ENCODE assay signal across 13 cellular contexts in the genomic region with DNA sequence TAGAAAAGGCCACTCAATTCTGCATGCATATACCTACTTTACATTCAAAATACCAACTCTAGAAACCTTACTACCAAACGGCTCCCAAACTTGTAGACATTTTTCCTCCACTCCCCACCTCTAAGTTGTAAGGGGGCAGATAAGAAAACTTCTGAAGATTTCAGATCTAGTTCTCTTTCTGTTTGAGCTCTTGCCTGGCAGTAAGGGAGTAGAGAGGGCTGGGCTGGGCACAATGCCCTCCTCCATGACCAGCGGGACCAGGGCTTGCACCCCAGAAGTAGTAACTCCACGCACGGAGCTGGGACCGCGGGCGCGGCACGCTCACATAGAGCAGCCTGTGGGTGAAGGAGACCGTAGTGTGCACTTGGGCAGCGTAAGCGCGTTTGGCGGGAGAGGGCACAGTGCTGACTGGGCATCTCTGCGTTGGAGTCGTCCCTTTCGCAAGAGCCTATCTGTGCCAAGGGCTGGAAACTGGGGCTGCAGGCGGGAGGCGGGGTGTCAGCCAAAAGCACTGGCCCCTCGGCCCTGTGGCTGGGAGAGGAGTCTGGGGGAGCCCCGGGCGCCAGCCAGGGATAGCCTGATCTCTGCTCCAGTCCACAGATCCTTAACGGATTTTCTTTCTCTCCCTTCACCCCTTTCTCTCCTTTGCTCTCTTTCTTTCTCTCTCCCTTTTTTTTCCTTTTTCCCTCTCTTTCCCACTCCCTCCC. TPM values are rescaled to one million over a fixed set of nuclear protein-coding genes. Genes with fewer than 3 reads are reported as not detected.
A peak's percentile ranks its signal among the peaks of the same experiment; 100 is the strongest.
DNase-seq lines count a peak whose midpoint lies in the region; ATAC-seq and TF ChIP-seq lines count a peak whose summit lies in the region.
"Had no signal": no experiment of that assay in that cellular context is flagged by ENCODE, and none has a peak within 500 bp of the region (broad histone marks: within the 10 kb centered on the region; RNA-seq: fewer than 3 reads in every experiment).

No MANE protein-coding gene starts in this region.

- in situ Hi-C loops in astrocyte of the cerebellum (cut with HindIII; ENCODE audit: low sequenced_read_pairs): no loop called here

- H3K36me3 Mint-ChIP-seq in T-helper 17 cell (ENCODE audit: low read depth): peaks cover 4% of the 10 kb centered on the region
- H3K36me3 Mint-ChIP-seq: CD4-positive, CD25-positive, alpha-beta regulatory T cell had no signal

- WGBS in mesodermal cell (ENCODE audit: insufficient coverage in 2 of 2), 2 experiments: 1% methylated on average over 21 to 22 of the region's 23 CpGs
- WGBS in tibial nerve, 2 donors: 0 to 3% methylated on average over 22 to 23 of the region's 23 CpGs

- no peak for ATAC-seq in T-helper 17 cell
- ATAC-seq: psoas muscle had no signal

- H3K4me1 Mint-ChIP-seq in T-helper 17 cell: no peaks in the 10 kb centered on the region

- no peak for TF ChIP-seq CTCF in astrocyte of the cerebellum (IDR thresholded peaks at IDR 0.05; ENCODE audit: low read depth, low read length, missing control alignments)
- TF ChIP-seq CTCF in tibial nerve (IDR thresholded peaks at IDR 0.05): no peak

- TF ChIP-seq POLR2A in tibial nerve (IDR thresholded peaks at IDR 0.05): no peak

- peaks cover 0 to 39% of the 10 kb centered on the region in 2 donors for H3K27me3 ChIP-seq in tibial nerve

- peak overlapping the region; percentile 41 for H3K4me3 ChIP-seq in astrocyte of the cerebellum (ENCODE audit: low read depth, low read length)
- peak overlapping the region; percentile 57 for H3K4me3 ChIP-seq in mesodermal cell (ENCODE audit: extremely low read depth, insufficient read depth, low read length, poor library complexity, severe bottlenecking)
- H3K4me3 ChIP-seq in tibial nerve: peak overlapping the region in 1 of 4 donors; percentile 34

- no peaks in the 10 kb centered on the region for H3K36me3 ChIP-seq in mesodermal cell (ENCODE audit: control insufficient read depth, insufficient read depth, low read length)
- H3K36me3 ChIP-seq in tibial nerve: no peaks in the 10 kb centered on the region
- H3K36me3 ChIP-seq: ascending aorta had no signal

- peaks cover 5% of the 10 kb centered on the region for H3K4me1 ChIP-seq in mesodermal cell (ENCODE audit: control insufficient read depth, insufficient read depth, low read length, poor library complexity, severe bottlenecking)
- peaks cover 0 to 16% (median 5%) of the 10 kb centered on the region in 4 donors for H3K4me1 ChIP-seq in tibial nerve
- H3K4me1 ChIP-seq: ascending aorta, psoas muscle had no signal

- H3K27ac Mint-ChIP-seq in T-helper 17 cell: no peak overlapping the region

- H3K4me3 Mint-ChIP-seq in T-helper 17 cell: no peak overlapping the region
- H3K4me3 Mint-ChIP-seq: CD4-positive, CD25-positive, alpha-beta regulatory T cell had no signal

- H3K27me3 Mint-ChIP-seq in T-helper 17 cell: peaks cover 11% of the 10 kb centered on the region

- DNase-seq in DMS153 treated with DMSO at 0.1 percent for 48 hours (lab: John Stamatoyannopoulos, UW; ENCODE audit: unreplicated experiment) (peak; percentile 3), NCI-H128 (lab: John Stamatoyannopoulos, UW; ENCODE audit: unreplicated experiment) (peak; percentile 84), astrocyte of the cerebellum (ENCODE audit: low read depth) (no peak), T-helper 17 cell (no peak), amygdala (lab: John Stamatoyannopoulos, UW) (no peak), tibial nerve (ENCODE audit: low spot score in 2 of 2) (no peak)
- no peak for DNase-seq in activated CD8-positive, alpha-beta memory T cell treated with anti-CD3 and anti-CD28 coated beads, Interleukin-2, amount 50 U/mL, for 48 hours
- DNase-seq: activated CD8-positive, alpha-beta memory T cell treated with anti-CD3 and anti-CD28 coated beads for 24 hours; CD4-positive, CD25-positive, alpha-beta regulatory T cell had no signal

- H3K27ac ChIP-seq in mesodermal cell (ENCODE audit: low read depth, low read length, severe bottlenecking) (no peak overlapping the region), tibial nerve (no peak overlapping the region)
- H3K27ac ChIP-seq: ascending aorta, psoas muscle, RWPE1 had no signal

- H3K9me3 ChIP-seq in mesodermal cell (ENCODE audit: control insufficient read depth, low read length) (peaks cover 7% of the 10 kb centered on the region), T-helper 17 cell (ENCODE audit: control insufficient read depth, low read length, poor library complexity, severe bottlenecking) (no peaks in the 10 kb centered on the region), tibial nerve (peaks cover 0 to 12% (median 0%) of the 10 kb centered on the region in 4 donors)
- H3K9me3 ChIP-seq: ascending aorta, psoas muscle had no signal

- no peak for TF ChIP-seq EP300 in tibial nerve (IDR thresholded peaks at IDR 0.05)

RNA-seq across cellular contexts. Expression of a gene that starts 32.4 kb away (rescaled TPM):
- polyA plus RNA-seq in mesodermal cell (2013, experiment 1 of 2): 6.9 TPM
- 6.4 TPM for polyA plus RNA-seq in mesodermal cell (2013, experiment 2 of 2)
- total RNA-seq in T-helper 17 cell (10 to 100 TPM in 1 of 2 donors, 1 to 10 TPM in 1; 2.8 to 11.1 TPM), tibial nerve (1 to 10 TPM; 1.5 to 2.7 (median 1.6) TPM)

Comparison
In these comparisons a context has a peak if more than half of its experiments do, and no peak if none do; other contexts are left out.
1. DNase-seq: peak in DMS153 treated with DMSO at 0.1 percent for 48 hours (single experiment) and NCI-H128 (single experiment); none in astrocyte of the cerebellum (single experiment), T-helper 17 cell (0 of 3), activated CD8-positive, alpha-beta memory T cell treated with anti-CD3 and anti-CD28 coated beads, Interleukin-2, amount 50 U/mL, for 48 hours (single experiment), amygdala (0 of 56) and tibial nerve (0 of 2).